8 cellular contexts compared by ENCODE assay signal in the genomic region with DNA sequence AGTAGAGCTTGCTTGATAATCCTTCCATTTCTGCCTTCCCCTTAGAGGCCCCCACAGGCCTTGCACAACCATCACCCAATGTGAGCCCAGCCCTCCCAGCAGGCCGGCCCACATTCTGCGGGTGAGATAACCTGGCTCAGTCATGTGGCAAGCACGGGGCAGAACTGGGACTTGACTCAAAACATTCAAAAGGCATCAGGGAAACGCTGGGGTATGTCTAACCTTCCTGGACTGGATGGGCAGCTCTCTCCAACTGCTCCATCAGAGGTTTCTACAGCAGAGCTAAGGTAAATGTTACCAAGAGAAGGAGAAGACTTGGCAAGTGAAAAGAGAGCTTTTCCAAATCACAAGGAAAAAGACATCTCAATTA. TPM values are rescaled to one million over a fixed set of nuclear protein-coding genes. Genes with fewer than 3 reads are reported as not detected.
DNase-seq lines count a peak whose midpoint lies in the region; ATAC-seq, FAIRE-seq and TF ChIP-seq lines count a peak whose summit lies in the region.

No MANE protein-coding gene starts in this region.

- dilution Hi-C loops in endothelial cell of umbilical vein (cut with MboI; ENCODE audit: extremely low pct_ligation_motif_present, low sequenced_read_pairs), result no loop called here

- no peak for FAIRE-seq in endothelial cell of umbilical vein (lab: Jason Lieb, UNC)

- H3K36me3 ChIP-seq in BLaER1 (peaks cover 29% of the 10 kb centered on the region), endothelial cell of umbilical vein (ENCODE audit: control insufficient read depth in 2 of 2, extremely low read depth in 1 of 2, insufficient read depth in 2 of 2, low read length in 2 of 2) (no peaks in the 10 kb centered on the region)
- peaks cover 0 to under 1% (median 0%) of the 10 kb centered on the region in 3 experiments for H3K36me3 ChIP-seq in naive thymus-derived CD4-positive, alpha-beta T cell (ENCODE audit: control insufficient read depth in 2 of 3, insufficient read depth in 3 of 3, low read length in 3 of 3)

- peak overlapping the region; percentile 27 for H3K27ac Mint-ChIP-seq in T-helper 17 cell
- peak overlapping the region; percentile 18 to 90 (median 71) for H3K27ac Mint-ChIP-seq in naive thymus-derived CD4-positive, alpha-beta T cell

- ATAC-seq in T-helper 17 cell (peak; percentile 33), HG02852 (IDR thresholded peaks at IDR 0.05; ENCODE audit: unreplicated experiment) (no peak)
- ATAC-seq in naive thymus-derived CD4-positive, alpha-beta T cell, result peak; percentile 75

- H3K9me3 ChIP-seq in BLaER1, result peaks cover 7% of the 10 kb centered on the region; the same call in 1 of the 2 replicates
- H3K9me3 ChIP-seq in T-helper 17 cell (ENCODE audit: control insufficient read depth, low read length, poor library complexity, severe bottlenecking), result no peaks in the 10 kb centered on the region
- H3K9me3 ChIP-seq in endothelial cell of umbilical vein (replicated peaks; ENCODE audit: control insufficient read depth, insufficient read depth, low read length), result no peaks in the 10 kb centered on the region
- no peaks in the 10 kb centered on the region for H3K9me3 ChIP-seq in naive thymus-derived CD4-positive, alpha-beta T cell (ENCODE audit: control insufficient read depth in 2 of 3, low read length in 3 of 3)

- no peak for TF ChIP-seq POLR2A in endothelial cell of umbilical vein (IDR thresholded peaks at IDR 0.05; ENCODE audit: low read depth, low read length)

- H3K9me1 ChIP-seq in endothelial cell of umbilical vein (replicated peaks; ENCODE audit: control insufficient read depth, extremely low read depth, insufficient read depth, low read length), result no peaks in the 10 kb centered on the region

- H3K27me3 Mint-ChIP-seq in T-helper 17 cell, result no peaks in the 10 kb centered on the region
- H3K27me3 Mint-ChIP-seq in naive thymus-derived CD4-positive, alpha-beta T cell, result no peaks in the 10 kb centered on the region

- intact Hi-C loops in endothelial cell of umbilical vein (cut with micrococcal nuclease), result loop anchor here (2.0 kb wide), 1 partner anchor 50 kb away; a partner anchor contains a TSS
- intact Hi-C loops in naive thymus-derived CD4-positive, alpha-beta T cell (cut with micrococcal nuclease), result no loop called here

- peak overlapping the region; percentile 20; the same call in 1 of the 2 replicates for H3K9ac ChIP-seq in BLaER1
- peak overlapping the region; percentile 28 for H3K9ac ChIP-seq in endothelial cell of umbilical vein (replicated peaks; ENCODE audit: extremely low read depth, insufficient read depth, low read length)

- peaks cover 43% of the 10 kb centered on the region for H3K79me2 ChIP-seq in endothelial cell of umbilical vein (ENCODE audit: control insufficient read depth, insufficient read depth, low read length)

- H3K27ac ChIP-seq in BLaER1 (no peak overlapping the region), endothelial cell of umbilical vein (ENCODE audit: insufficient read depth, low read depth, low read length) (peak overlapping the region; percentile 81)
- no peak overlapping the region for H3K27ac ChIP-seq in naive thymus-derived CD4-positive, alpha-beta T cell (ENCODE audit: low read depth, low read length)

- H3K9me3 Mint-ChIP-seq in naive thymus-derived CD4-positive, alpha-beta T cell, result peaks cover 0 to 5% (median 0%) of the 10 kb centered on the region in 11 donors

- peak overlapping the region; percentile 55 for H3K4me3 Mint-ChIP-seq in T-helper 17 cell
- peak overlapping the region in 5 of 10 donors; percentile 21 to 46 (median 44) for H3K4me3 Mint-ChIP-seq in naive thymus-derived CD4-positive, alpha-beta T cell

- TF ChIP-seq CTCF in endothelial cell of umbilical vein (IDR thresholded peaks at IDR 0.05; ENCODE audit: extremely low read depth in 1 of 2, insufficient read depth in 1 of 2, low read depth in 1 of 2, low read length in 2 of 2), result no peak

- peak; percentile 76 for DNase-seq in H4 (ENCODE audit: low spot score)
- DNase-seq in T-helper 17 cell, result no peak
- DNase-seq in endothelial cell of umbilical vein (ENCODE audit: low read depth, low spot score), result no peak
- DNase-seq in naive thymus-derived CD4-positive, alpha-beta T cell, result peak in 1 of 9 donors; percentile 26
- no peak for DNase-seq in NCI-H2029 treated with DMSO at 0.1 percent for 48 hours (lab: John Stamatoyannopoulos, UW)
- no peak for DNase-seq in NCI-H510A treated with DMSO at 0.1 percent for 48 hours (lab: John Stamatoyannopoulos, UW)

- peaks cover 84% of the 10 kb centered on the region for H3K4me1 ChIP-seq in BLaER1
- peaks cover 41% of the 10 kb centered on the region for H3K4me1 ChIP-seq in endothelial cell of umbilical vein (ENCODE audit: control insufficient read depth, extremely low read depth, insufficient read depth, low read length)
- peaks cover 8 to 30% of the 10 kb centered on the region in 2 donors for H3K4me1 ChIP-seq in naive thymus-derived CD4-positive, alpha-beta T cell (ENCODE audit: control insufficient read depth in 2 of 2, insufficient read depth in 2 of 2, low read length in 2 of 2)

- H3K36me3 Mint-ChIP-seq in T-helper 17 cell (ENCODE audit: low read depth), result no peaks in the 10 kb centered on the region
- H3K36me3 Mint-ChIP-seq in naive thymus-derived CD4-positive, alpha-beta T cell, result peaks cover 4 to 22% (median 13%) of the 10 kb centered on the region in 5 donors

- H3K4me3 ChIP-seq in BLaER1 (no peak overlapping the region), endothelial cell of umbilical vein (replicated peaks in 1 of 3; ENCODE audit: insufficient read depth in 1 of 3, low read depth in 1 of 3, low read length in 3 of 3) (peak overlapping the region in 1 of 3 experiments; percentile 36)
- H3K4me3 ChIP-seq in naive thymus-derived CD4-positive, alpha-beta T cell (ENCODE audit: low read length), result no peak overlapping the region

- no peak overlapping the region for H2AFZ ChIP-seq in endothelial cell of umbilical vein (ENCODE audit: low read depth, low read length)

- POLR2A ChIA-PET in endothelial cell of umbilical vein (lab: Charles Lee), result interaction anchor here (0.8 kb wide), 1 partner anchor 10 kb away, joined by 3 read pairs; no protein-coding TSS in a partner anchor
- POLR2A ChIA-PET in naive thymus-derived CD4-positive, alpha-beta T cell (lab: Charles Lee), result interaction anchor here (0.6 kb wide), 1 partner anchor 203 kb away, joined by 3 read pairs; no protein-coding TSS in a partner anchor

- BruUV-seq in endothelial cell of umbilical vein (replicated peaks; lab: Mats Ljungman, UMichigan), result no TSS peak

- CTCF ChIA-PET in endothelial cell of umbilical vein (lab: Charles Lee), result interaction anchor here (1.1 to 1.9 kb wide), 4 partner anchors 10 to 49 kb away, joined by 3 to 11 read pairs (median 5); a partner anchor contains a TSS
- CTCF ChIA-PET in naive thymus-derived CD4-positive, alpha-beta T cell (lab: Charles Lee), result no interaction called here

- H4K20me1 ChIP-seq in BLaER1, result peaks cover 98% of the 10 kb centered on the region
- peaks cover 7% of the 10 kb centered on the region for H4K20me1 ChIP-seq in endothelial cell of umbilical vein (replicated peaks; ENCODE audit: control insufficient read depth, extremely low read depth, insufficient read depth, low read length)

- H3K4me2 ChIP-seq in BLaER1, result peak overlapping the region; percentile 72
- H3K4me2 ChIP-seq in endothelial cell of umbilical vein (ENCODE audit: insufficient read depth, low read length), result peak overlapping the region; percentile 78

- H3K4me1 Mint-ChIP-seq in T-helper 17 cell, result peaks cover 49% of the 10 kb centered on the region
- H3K4me1 Mint-ChIP-seq in naive thymus-derived CD4-positive, alpha-beta T cell, result peaks cover 40 to 78% (median 60%) of the 10 kb centered on the region in 7 donors

- H3K27me3 ChIP-seq in BLaER1 (no peaks in the 10 kb centered on the region), endothelial cell of umbilical vein (ENCODE audit: control insufficient read depth in 2 of 2, insufficient read depth in 2 of 2, low read length in 2 of 2) (no peaks in the 10 kb centered on the region)
- no peaks in the 10 kb centered on the region for H3K27me3 ChIP-seq in naive thymus-derived CD4-positive, alpha-beta T cell (ENCODE audit: control insufficient read depth in 2 of 2, insufficient read depth in 2 of 2, low read length in 2 of 2)

RNA-seq across cellular contexts. Expression of a gene that starts 24.8 kb away (rescaled TPM):
- 6.7 and 8.5 TPM in 2 replicates for total RNA-seq in H4 (2014; rRNA removed; shearing (Covaris generic))
- total RNA-seq in T-helper 17 cell (10 to 100 TPM; 42.7 to 44.1 TPM), endothelial cell of umbilical vein (31.2 and 38.8 TPM in 2 replicates)
- polyA plus RNA-seq in endothelial cell of umbilical vein, result 14.5 and 16.5 TPM in 2 replicates
- 13.2 and 14.2 TPM in 2 replicates for polyA plus RNA-seq in endothelial cell of umbilical vein (2011; cell fraction: cytosol; rRNA removed)
- 29.6 and 31.8 TPM in 2 replicates for polyA plus RNA-seq in endothelial cell of umbilical vein (2011; cell fraction: nucleus; rRNA removed)
- polyA plus RNA-seq in endothelial cell of umbilical vein (2012), result 28.2 and 29.0 TPM in 2 replicates
- 19.2 and 21.6 TPM in 2 replicates for polyA minus RNA-seq in endothelial cell of umbilical vein
- 12.3 TPM for polyA minus RNA-seq in endothelial cell of umbilical vein (2011; cell fraction: cytosol; rRNA and poly(A)+ RNA removed)
- 36.1 TPM in 2 replicates for polyA minus RNA-seq in endothelial cell of umbilical vein (2011; cell fraction: nucleus; rRNA and poly(A)+ RNA removed)
- 10 to 100 TPM; 40.8 to 60.1 (median 48.3) TPM for total RNA-seq in naive thymus-derived CD4-positive, alpha-beta T cell
- 10 to 100 TPM in 1 of 2 donors, 1 to 10 TPM in 1; 9.5 to 14.6 TPM for polyA plus RNA-seq in naive thymus-derived CD4-positive, alpha-beta T cell

RNA-seq across cellular contexts. Expression of a gene that starts 49.0 kb away (rescaled TPM):
- total RNA-seq in H4 (2014; rRNA removed; shearing (Covaris generic)), result 0.08 and 0.47 TPM in 2 replicates
- total RNA-seq in T-helper 17 cell (not detected), endothelial cell of umbilical vein (not detected in 2 replicates)
- not detected in 2 replicates for polyA plus RNA-seq in endothelial cell of umbilical vein
- polyA plus RNA-seq in endothelial cell of umbilical vein (2011; cell fraction: cytosol; rRNA removed), result not detected in 2 replicates
- not detected in 2 replicates for polyA plus RNA-seq in endothelial cell of umbilical vein (2011; cell fraction: nucleus; rRNA removed)
- polyA plus RNA-seq in endothelial cell of umbilical vein (2012), result not detected in 2 replicates
- polyA minus RNA-seq in endothelial cell of umbilical vein, result not detected in 2 replicates
- polyA minus RNA-seq in endothelial cell of umbilical vein (2011; cell fraction: cytosol; rRNA and poly(A)+ RNA removed), result not detected
- not detected in 2 replicates for polyA minus RNA-seq in endothelial cell of umbilical vein (2011; cell fraction: nucleus; rRNA and poly(A)+ RNA removed)
- not detected for total RNA-seq in naive thymus-derived CD4-positive, alpha-beta T cell
- polyA plus RNA-seq in naive thymus-derived CD4-positive, alpha-beta T cell, result not detected

RNA-seq across cellular contexts. Expression of a gene that starts 49.2 kb away (rescaled TPM):
- total RNA-seq in H4 (2014; rRNA removed; shearing (Covaris generic)), result 6.7 and 7.7 TPM in 2 replicates
- 1 to 10 TPM; 1.3 to 2.1 TPM for total RNA-seq in T-helper 17 cell
- total RNA-seq in endothelial cell of umbilical vein, result 4.3 and 4.8 TPM in 2 replicates
- 2.8 and 3.5 TPM in 2 replicates for polyA plus RNA-seq in endothelial cell of umbilical vein
- polyA plus RNA-seq in endothelial cell of umbilical vein (2011; cell fraction: cytosol; rRNA removed), result 3.2 and 3.5 TPM in 2 replicates
- polyA plus RNA-seq in endothelial cell of umbilical vein (2011; cell fraction: nucleus; rRNA removed), result 7.7 and 8.4 TPM in 2 replicates
- polyA plus RNA-seq in endothelial cell of umbilical vein (2012), result 2.6 and 4.2 TPM in 2 replicates
- 1.4 TPM in 2 replicates for polyA minus RNA-seq in endothelial cell of umbilical vein
- 5.8 TPM for polyA minus RNA-seq in endothelial cell of umbilical vein (2011; cell fraction: cytosol; rRNA and poly(A)+ RNA removed)
- 2.3 and 2.6 TPM in 2 replicates for polyA minus RNA-seq in endothelial cell of umbilical vein (2011; cell fraction: nucleus; rRNA and poly(A)+ RNA removed)
- total RNA-seq in naive thymus-derived CD4-positive, alpha-beta T cell, result 1 to 10 TPM; 1.5 to 6.0 (median 3.4) TPM
- 1 to 10 TPM; 1.3 to 2.1 TPM for polyA plus RNA-seq in naive thymus-derived CD4-positive, alpha-beta T cell
